Comparison of ENCODE assay signal across 18 cellular contexts in genomic region chr4:94595013-94595412, GRCh38.
DNase-seq lines count a peak whose midpoint lies in the region; ATAC-seq and TF ChIP-seq lines count a peak whose summit lies in the region.
"Had no signal": no experiment of that assay in that cellular context is flagged by ENCODE, and none has a peak within 500 bp of the region (broad histone marks: within the 10 kb centered on the region; RNA-seq: fewer than 3 reads in every experiment).

No MANE protein-coding gene starts in this region.

- H2AFZ ChIP-seq in HCT116 (ENCODE audit: low read depth, low read length, poor library complexity, severe bottlenecking) (no peak overlapping the region), IMR-90 (replicated peaks; ENCODE audit: low read length, poor library complexity) (no peak overlapping the region)
- H2AFZ ChIP-seq: GM23248 had no signal

- no TSS peak for BruUV-seq in HCT116 (replicated peaks; lab: Mats Ljungman, UMichigan)
- BruUV-seq in IMR-90 (replicated peaks; lab: Mats Ljungman, UMichigan) = no TSS peak

- no peak for TF ChIP-seq CTCF in HCT116 (IDR thresholded peaks at IDR 0.05 in 2 of 3, conservative IDR thresholded peaks at IDR 0.05 in 1 of 3; ENCODE audit: borderline replicate concordance in 1 of 3, insufficient read depth in 1 of 3, low read depth in 2 of 3, low read length in 2 of 3)
- no peak for TF ChIP-seq CTCF in IMR-90 (conservative IDR thresholded peaks at IDR 0.05; ENCODE audit: low read depth, low read length)
- no peak for TF ChIP-seq CTCF in psoas muscle (IDR thresholded peaks at IDR 0.05)

- TF ChIP-seq RAD21 in HCT116 (IDR thresholded peaks at IDR 0.05; ENCODE audit: low read depth) (no peak), IMR-90 (IDR thresholded peaks at IDR 0.05; ENCODE audit: low read length) (no peak)

- peaks cover 11 to 24% of the 10 kb centered on the region in 2 experiments; a peak in 3 of 4 replicates for H3K79me1 ChIP-seq in IMR-90 (ENCODE audit: low read depth in 1 of 2, low read length in 2 of 2)

- H2BK120ac ChIP-seq in IMR-90 (ENCODE audit: low read depth, low read length) = no peak overlapping the region

- H4K20me1 ChIP-seq in HCT116 (ENCODE audit: insufficient read depth) = no peaks in the 10 kb centered on the region
- no peaks in the 10 kb centered on the region for H4K20me1 ChIP-seq in IMR-90 (ENCODE audit: insufficient read depth, low read length)

- H2BK20ac ChIP-seq in IMR-90 (ENCODE audit: low read depth, low read length) = no peak overlapping the region

- H3K4me2 ChIP-seq in HCT116 (ENCODE audit: low read length) (no peak overlapping the region), IMR-90 (ENCODE audit: low read depth, low read length) (no peak overlapping the region)

- H2BK15ac ChIP-seq in IMR-90 (ENCODE audit: low read depth, low read length) = no peak overlapping the region

- dilution Hi-C loops in IMR-90 (cut with HindIII; ENCODE audit: low sequenced_read_pairs, unreplicated experiment) = no loop called here

- H3K4me1 ChIP-seq in HCT116 (ENCODE audit: control insufficient read depth in 1 of 2, insufficient read depth in 2 of 2, low read length in 2 of 2) = no peaks in the 10 kb centered on the region; a peak in 1 of 4 replicates
- H3K4me1 ChIP-seq in IMR-90 (ENCODE audit: control insufficient read depth, insufficient read depth, low read length) = no peaks in the 10 kb centered on the region
- H3K4me1 ChIP-seq in psoas muscle = peaks cover 21% of the 10 kb centered on the region
- H3K4me1 ChIP-seq: SJCRH30 had no signal

- RAD21 ChIA-PET in HCT116 (lab: Charles Lee; ENCODE audit: low non-redundant PET in 1 of 2, low total read pairs in 2 of 2, uncharacterized antibody in 2 of 2, unreplicated experiment in 2 of 2) = no interaction called here

- ATAC-seq in HCT116 (0 out of 2 replicates have a peak, but pooled peaks have one; percentile 9), IMR-90 (ENCODE audit: low read depth) (no peak), left ventricle myocardium superior (peak; percentile 5), psoas muscle (peak; percentile 13 to 40 (median 30)), GM18861 (IDR thresholded peaks at IDR 0.05; ENCODE audit: unreplicated experiment) (no peak), GM19324 (IDR thresholded peaks at IDR 0.05; ENCODE audit: low FRiP score, unreplicated experiment) (no peak), GM21619 (IDR thresholded peaks at IDR 0.05; ENCODE audit: unreplicated experiment) (no peak)

- H3K9me1 ChIP-seq in IMR-90 (ENCODE audit: insufficient read depth, low read length) = peaks cover 3% of the 10 kb centered on the region; the same call in 1 of the 2 replicates

- H3K4me3 ChIP-seq in HCT116 (replicated peaks in 1 of 2; ENCODE audit: low read depth in 1 of 2, low read length in 2 of 2) (no peak overlapping the region), IMR-90 (ENCODE audit: insufficient read depth, low read depth, low read length) (no peak overlapping the region), psoas muscle (no peak overlapping the region)
- H3K4me3 ChIP-seq: GM23248, SJCRH30 had no signal

- H3K27me3 ChIP-seq in HCT116 (ENCODE audit: insufficient read depth, low read length) (no peaks in the 10 kb centered on the region), IMR-90 (ENCODE audit: control insufficient read depth, insufficient read depth, low read length) (no peaks in the 10 kb centered on the region), psoas muscle (ENCODE audit: insufficient read depth in 3 of 3, low read length in 2 of 3) (no peaks in the 10 kb centered on the region)
- H3K27me3 ChIP-seq: SJCRH30 had no signal

- no peak overlapping the region for H3K56ac ChIP-seq in IMR-90 (ENCODE audit: extremely low read depth, insufficient read depth, low read length)

- no peak overlapping the region for H4K91ac ChIP-seq in IMR-90 (ENCODE audit: insufficient read depth, low read depth, low read length)

- H3K23ac ChIP-seq in IMR-90 (ENCODE audit: low read depth, low read length) = no peak overlapping the region

- CTCF ChIA-PET in HCT116 (lab: Charles Lee) = interaction anchor here (1.0 kb wide), 1 partner anchor 188 kb away, joined by 12 read pairs; no protein-coding TSS in a partner anchor
- CTCF ChIA-PET in IMR-90 (lab: Yijun Ruan, JAX) = interaction anchor here (1.0 kb wide), 1 partner anchor 188 kb away, joined by 5 read pairs; no protein-coding TSS in a partner anchor

- no peak overlapping the region for H3K14ac ChIP-seq in IMR-90 (replicated peaks; ENCODE audit: low read depth, low read length)

- in situ Hi-C loops in IMR-90 (cut with MboI; ENCODE audit: low sequenced_read_pairs) = loop anchor here (10.0 to 25.0 kb wide), 2 partner anchors 290 to 783 kb away; no protein-coding TSS in a partner anchor

- WGBS in IMR-90 (ENCODE audit: extremely low coverage in 2 of 2, insufficient read length in 1 of 2), 2 experiments = no CpG with 5 or more reads among the region's 1 CpG
- 9 to 22% (median 10%) methylated on average over 1 of the region's 1 CpG for WGBS in psoas muscle, 3 donors

- no peaks in the 10 kb centered on the region for H3K36me3 ChIP-seq in HCT116 (ENCODE audit: control insufficient read depth in 1 of 2, insufficient read depth in 2 of 2, low read length in 2 of 2)
- H3K36me3 ChIP-seq in IMR-90 (ENCODE audit: control insufficient read depth, insufficient read depth, low read length) = peaks cover 6% of the 10 kb centered on the region
- H3K36me3 ChIP-seq in psoas muscle (ENCODE audit: insufficient read depth in 1 of 2, low read depth in 1 of 2) = peaks cover 0 to 31% of the 10 kb centered on the region in 2 donors
- H3K36me3 ChIP-seq: SJCRH30 had no signal

- H2AK5ac ChIP-seq in IMR-90 (ENCODE audit: low read depth, low read length) = no peak overlapping the region

- DNase-seq in HCT116 (ENCODE audit: low read depth, low spot score) (no peak), IMR-90 (no peak), left ventricle myocardium superior (no peak), psoas muscle (no peak)
- DNase-seq: DMS79 treated with DMSO at 0.1 percent for 48 hours, GM23248, HCEC 1CT, KBM-7, NCI-H1105 treated with DMSO at 0.1 percent for 48 hours, NCI-H1694, NCI-H2081 treated with DMSO at 0.1 percent for 48 hours, NCI-H446 treated with DMSO at 0.1 percent for 48 hours, NCI-H748 treated with DMSO at 0.1 percent for 48 hours had no signal

- intact Hi-C loops in HCT116 (cut with micrococcal nuclease) (no loop called here), IMR-90 (cut with micrococcal nuclease) (loop anchor here (10.0 kb wide), 1 partner anchor 800 kb away; no protein-coding TSS in a partner anchor), left ventricle myocardium superior (cut with micrococcal nuclease) (loop anchor here (5.0 kb wide), 1 partner anchor 188 kb away; no protein-coding TSS in a partner anchor), psoas muscle (cut with DNase I) (loop anchor here (10.0 kb wide), 1 partner anchor 290 kb away; no protein-coding TSS in a partner anchor)

- H3K4ac ChIP-seq in IMR-90 (ENCODE audit: low read depth, low read length) = no peak overlapping the region

- no peaks in the 10 kb centered on the region for H3K79me2 ChIP-seq in HCT116 (ENCODE audit: insufficient read depth, low read length)

- 0 out of 2 replicates have a peak overlapping the region, but pooled peaks have one; percentile 26 for H3K18ac ChIP-seq in IMR-90 (ENCODE audit: low read depth, low read length)

- H2BK5ac ChIP-seq in IMR-90 (ENCODE audit: low read depth, low read length, poor library complexity, severe bottlenecking) = no peak overlapping the region

- H4K8ac ChIP-seq in IMR-90 (ENCODE audit: low read depth in 2 of 2, low read length in 2 of 2) = no peak overlapping the region

- H3K9ac ChIP-seq in HCT116 (ENCODE audit: low read length) (no peak overlapping the region), IMR-90 (ENCODE audit: low read depth, low read length) (no peak overlapping the region)
- H3K9ac ChIP-seq: GM23248 had no signal

- TF ChIP-seq POLR2A in HCT116 (IDR thresholded peaks at IDR 0.05; ENCODE audit: borderline replicate concordance, extremely low read depth, insufficient read depth, insufficient read length) (no peak), IMR-90 (IDR thresholded peaks at IDR 0.05; ENCODE audit: low read depth, low read length) (no peak)

- no peak overlapping the region for H2AK9ac ChIP-seq in IMR-90 (replicated peaks; ENCODE audit: low read depth, low read length, poor library complexity)

- no peak overlapping the region for H3K27ac ChIP-seq in HCT116 (ENCODE audit: low read depth, low read length)
- H3K27ac ChIP-seq in IMR-90 (ENCODE audit: insufficient read depth, low read length) = no peak overlapping the region
- H3K27ac ChIP-seq in psoas muscle = peak overlapping the region; percentile 7
- H3K27ac ChIP-seq: C4-2B, GM23248, SJCRH30 had no signal

- POLR2A ChIA-PET in HCT116 (lab: Charles Lee) (no interaction called here), IMR-90 (lab: Charles Lee; ENCODE audit: unreplicated experiment) (no interaction called here)

- H3K9me3 ChIP-seq in HCT116 (ENCODE audit: control insufficient read depth in 1 of 2, insufficient read depth in 1 of 2, low read depth in 1 of 2, low read length in 2 of 2) (no peaks in the 10 kb centered on the region), IMR-90 (ENCODE audit: control insufficient read depth, insufficient read depth, low read length) (0 out of 2 replicates have a peak, but pooled peaks cover 2% of the 10 kb centered on the region), psoas muscle (no peaks in the 10 kb centered on the region)
- H3K9me3 ChIP-seq: SJCRH30 had no signal

- peak overlapping the region; percentile 55 for H4K5ac ChIP-seq in IMR-90 (ENCODE audit: low read depth, low read length)

- no peaks in the 10 kb centered on the region for H3K9me2 ChIP-seq in HCT116 (ENCODE audit: insufficient read depth)

TF ChIP-seq in HCT116, 20 proteins besides CTCF, POLR2A, EP300 and RAD21 (continues in another document):
- TF ChIP-seq POLR2AphosphoS5 (IDR thresholded peaks at IDR 0.05; ENCODE audit: low read depth, low read length) = no peak
- no peak for TF ChIP-seq CBX3 (IDR thresholded peaks at IDR 0.05; ENCODE audit: low read depth)
- TF ChIP-seq ZFX (IDR thresholded peaks at IDR 0.05) = no peak
- TF ChIP-seq SIN3A (IDR thresholded peaks at IDR 0.05; ENCODE audit: low read depth) = no peak
- no peak for TF ChIP-seq EZH2phosphoT487 (IDR thresholded peaks at IDR 0.05; ENCODE audit: borderline replicate concordance)
- TF ChIP-seq SRF (IDR thresholded peaks at IDR 0.05; ENCODE audit: low read depth) = no peak
- no peak for TF ChIP-seq EGR1 (IDR thresholded peaks at IDR 0.05; ENCODE audit: low read depth)
- no peak for TF ChIP-seq FOSL1 (IDR thresholded peaks at IDR 0.05; ENCODE audit: low read depth)

TF ChIP-seq in IMR-90, 13 proteins besides CTCF, POLR2A, EP300 and RAD21 (continues in another document):
- TF ChIP-seq RFX5 (IDR thresholded peaks at IDR 0.05; ENCODE audit: low read depth, low read length) (no peak), USF2 (IDR thresholded peaks at IDR 0.05; ENCODE audit: low read depth, low read length) (no peak), SMC3 (IDR thresholded peaks at IDR 0.05; ENCODE audit: low read depth, low read length) (no peak)

Comparison
In these comparisons a context has a peak if more than half of its experiments do, and no peak if none do; other contexts are left out.
1. ATAC-seq: peak in HCT116 (single experiment), left ventricle myocardium superior (single experiment) and psoas muscle (4 of 4); none in IMR-90 (single experiment), GM18861 (single experiment), GM19324 (single experiment) and GM21619 (single experiment).